Comparison of ENCODE assay signal across 19 cellular contexts in the genomic region with DNA sequence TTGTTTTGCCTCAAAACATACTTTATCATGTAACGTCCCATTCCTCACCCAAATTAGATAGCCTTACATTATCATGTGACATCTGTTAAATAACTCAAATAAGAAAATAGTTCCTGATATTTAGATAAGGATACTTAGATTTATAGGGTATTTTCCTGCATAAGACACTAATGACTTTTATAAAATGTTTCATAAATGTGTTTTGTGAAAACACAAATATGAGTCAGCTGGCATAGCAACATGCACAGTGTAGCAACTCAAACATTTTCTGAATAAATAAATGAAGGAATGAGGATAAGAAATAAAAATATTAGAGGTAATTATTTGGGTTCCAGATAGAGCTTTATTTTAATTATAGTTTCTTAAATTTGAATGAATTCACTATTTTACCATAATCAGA.
DNase-seq lines count a peak whose midpoint lies in the region; ATAC-seq, FAIRE-seq and TF ChIP-seq lines count a peak whose summit lies in the region.
"Had no signal": no experiment of that assay in that cellular context is flagged by ENCODE, and none has a peak within 500 bp of the region (broad histone marks: within the 10 kb centered on the region; RNA-seq: fewer than 3 reads in every experiment).

No MANE protein-coding gene starts in this region.

- H3K9me3 ChIP-seq in endothelial cell of umbilical vein (replicated peaks; ENCODE audit: control insufficient read depth, insufficient read depth, low read length): no peaks in the 10 kb centered on the region
- no peaks in the 10 kb centered on the region for H3K9me3 ChIP-seq in upper lobe of left lung
- H3K9me3 ChIP-seq: Caco-2 had no signal

- CTCF ChIA-PET in BJ (lab: Yijun Ruan, JAX): interaction anchor here (0.6 to 2.0 kb wide), 4 partner anchors 11 to 113 kb away, joined by 3 to 10 read pairs (median 4); no protein-coding TSS in a partner anchor
- CTCF ChIA-PET in endothelial cell of umbilical vein (lab: Charles Lee): interaction anchor here (1.0 to 2.0 kb wide), 9 partner anchors 8 to 565 kb away, joined by 3 to 12 read pairs (median 3); a partner anchor contains a TSS

- H3K4me1 Mint-ChIP-seq in HFFc6 (ENCODE audit: low read depth): peaks cover 13% of the 10 kb centered on the region
- H3K4me1 Mint-ChIP-seq: H9 had no signal

- H3K4me1 ChIP-seq in endothelial cell of umbilical vein (ENCODE audit: control insufficient read depth, extremely low read depth, insufficient read depth, low read length): no peaks in the 10 kb centered on the region
- no peaks in the 10 kb centered on the region for H3K4me1 ChIP-seq in upper lobe of left lung
- H3K4me1 ChIP-seq: Caco-2 had no signal

- H3K36me3 Mint-ChIP-seq in HFFc6 (ENCODE audit: low read depth): no peaks in the 10 kb centered on the region

- no peaks in the 10 kb centered on the region for H3K9me3 Mint-ChIP-seq in HFFc6
- H3K9me3 Mint-ChIP-seq: H9 had no signal

- no peak overlapping the region for H3K4me3 Mint-ChIP-seq in HFFc6
- H3K4me3 Mint-ChIP-seq: CD8-positive, alpha-beta memory T cell; H9 had no signal

- TF ChIP-seq EP300 in upper lobe of left lung (IDR thresholded peaks at IDR 0.05): no peak

- 81 to 86% methylated on average over 1 of the region's 1 CpG for WGBS in upper lobe of left lung, 2 donors

- H3K4me3 ChIP-seq in BJ (ENCODE audit: low read depth, low read length) (no peak overlapping the region), endothelial cell of umbilical vein (replicated peaks in 1 of 3; ENCODE audit: insufficient read depth in 1 of 3, low read depth in 1 of 3, low read length in 3 of 3) (no peak overlapping the region), upper lobe of left lung (no peak overlapping the region)
- H3K4me3 ChIP-seq: BLaER1 treated with 17β-estradiol and CSF1 and Interleukin-3, amounts not matched to agents 10 nM and 100 nM; K562 had no signal

- H3K4me2 ChIP-seq in endothelial cell of umbilical vein (ENCODE audit: insufficient read depth, low read length): no peak overlapping the region
- H3K4me2 ChIP-seq: BLaER1 treated with 17β-estradiol and CSF1 and Interleukin-3, amounts not matched to agents 10 nM and 100 nM had no signal

- no peak for FAIRE-seq in endothelial cell of umbilical vein (lab: Jason Lieb, UNC)
- FAIRE-seq: A204.1, D721Med, H1, HTR-8/SVneo, K562 had no signal

- dilution Hi-C loops in endothelial cell of umbilical vein (cut with MboI; ENCODE audit: extremely low pct_ligation_motif_present, low sequenced_read_pairs): no loop called here

- BruUV-seq in endothelial cell of umbilical vein (replicated peaks; lab: Mats Ljungman, UMichigan): no TSS peak

- peak; percentile 82 for ATAC-seq in omental fat pad (ENCODE audit: low FRiP score)
- ATAC-seq in upper lobe of left lung (ENCODE audit: low FRiP score in 2 of 2): no peak
- ATAC-seq in HG03457 (IDR thresholded peaks at IDR 0.05; ENCODE audit: unreplicated experiment): no peak
- ATAC-seq: K562 had no signal

- H3K27ac Mint-ChIP-seq in HFFc6: peak overlapping the region; percentile 63
- H3K27ac Mint-ChIP-seq: CD8-positive, alpha-beta memory T cell; H9 had no signal

- H3K36me3 ChIP-seq in BJ (ENCODE audit: control insufficient read depth, insufficient read depth, low read length): no peaks in the 10 kb centered on the region
- H3K36me3 ChIP-seq in endothelial cell of umbilical vein (ENCODE audit: control insufficient read depth in 2 of 2, extremely low read depth in 1 of 2, insufficient read depth in 2 of 2, low read length in 2 of 2): no peaks in the 10 kb centered on the region
- H3K36me3 ChIP-seq in upper lobe of left lung: no peaks in the 10 kb centered on the region
- H3K36me3 ChIP-seq: BLaER1 treated with 17β-estradiol and CSF1 and Interleukin-3, amounts not matched to agents 10 nM and 100 nM had no signal

- intact Hi-C loops in endothelial cell of umbilical vein (cut with micrococcal nuclease): no loop called here

- no peaks in the 10 kb centered on the region for H3K79me2 ChIP-seq in endothelial cell of umbilical vein (ENCODE audit: control insufficient read depth, insufficient read depth, low read length)

- POLR2A ChIA-PET in BJ (lab: Charles Lee) (no interaction called here), endothelial cell of umbilical vein (lab: Charles Lee) (no interaction called here)

- no peak overlapping the region for H3K9ac ChIP-seq in endothelial cell of umbilical vein (replicated peaks; ENCODE audit: extremely low read depth, insufficient read depth, low read length)
- H3K9ac ChIP-seq: BLaER1 treated with 17β-estradiol and CSF1 and Interleukin-3, amounts not matched to agents 10 nM and 100 nM had no signal

- no peaks in the 10 kb centered on the region for H3K9me1 ChIP-seq in endothelial cell of umbilical vein (replicated peaks; ENCODE audit: control insufficient read depth, extremely low read depth, insufficient read depth, low read length)

- no peak for TF ChIP-seq POLR2A in endothelial cell of umbilical vein (IDR thresholded peaks at IDR 0.05; ENCODE audit: low read depth, low read length)
- no peak for TF ChIP-seq POLR2A in upper lobe of left lung (IDR thresholded peaks at IDR 0.05)

- H2AFZ ChIP-seq in endothelial cell of umbilical vein (ENCODE audit: low read depth, low read length): no peak overlapping the region

- H3K27me3 ChIP-seq in BJ (ENCODE audit: control insufficient read depth, insufficient read depth, low read length): no peaks in the 10 kb centered on the region
- H3K27me3 ChIP-seq in endothelial cell of umbilical vein (ENCODE audit: control insufficient read depth in 2 of 2, insufficient read depth in 2 of 2, low read length in 2 of 2): no peaks in the 10 kb centered on the region
- H3K27me3 ChIP-seq in upper lobe of left lung: no peaks in the 10 kb centered on the region
- H3K27me3 ChIP-seq: BLaER1 treated with 17β-estradiol and CSF1 and Interleukin-3, amounts not matched to agents 10 nM and 100 nM had no signal

- no peaks in the 10 kb centered on the region for H4K20me1 ChIP-seq in endothelial cell of umbilical vein (replicated peaks; ENCODE audit: control insufficient read depth, extremely low read depth, insufficient read depth, low read length)
- H4K20me1 ChIP-seq: BLaER1 treated with 17β-estradiol and CSF1 and Interleukin-3, amounts not matched to agents 10 nM and 100 nM had no signal

- H3K27ac ChIP-seq in endothelial cell of umbilical vein (ENCODE audit: insufficient read depth, low read depth, low read length) (no peak overlapping the region), upper lobe of left lung (no peak overlapping the region)
- H3K27ac ChIP-seq: BLaER1 treated with 17β-estradiol and CSF1 and Interleukin-3, amounts not matched to agents 10 nM and 100 nM had no signal

- DNase-seq in BJ (ENCODE audit: low read depth) (peak; percentile 41), HFFc6 (peak; percentile 13), endothelial cell of umbilical vein (ENCODE audit: low read depth, low spot score) (peak; percentile 12), omental fat pad (ENCODE audit: low spot score) (no peak), upper lobe of left lung (no peak), ecto neural progenitor cell (ENCODE audit: low spot score) (no peak)
- no peak for DNase-seq in activated CD4-positive, alpha-beta T cell treated with anti-CD3 and anti-CD28 coated beads, Interleukin-2, amount 50 U/mL, for 48 hours
- DNase-seq: Caco-2; CD8-positive, alpha-beta memory T cell; GDM1; H9; IMR-90 had no signal

- no peaks in the 10 kb centered on the region for H3K27me3 Mint-ChIP-seq in HFFc6 (ENCODE audit: insufficient read depth)
- H3K27me3 Mint-ChIP-seq: CD8-positive, alpha-beta memory T cell had no signal

- TF ChIP-seq CTCF in BJ (IDR thresholded peaks at IDR 0.05; ENCODE audit: insufficient read depth, low read depth, low read length): no peak
- TF ChIP-seq CTCF in HFFc6 (IDR thresholded peaks at IDR 0.05): no peak
- TF ChIP-seq CTCF in endothelial cell of umbilical vein (IDR thresholded peaks at IDR 0.05; ENCODE audit: extremely low read depth in 1 of 2, insufficient read depth in 1 of 2, low read depth in 1 of 2, low read length in 2 of 2): no peak
- TF ChIP-seq CTCF in omental fat pad (IDR thresholded peaks at IDR 0.05): no peak
- no peak for TF ChIP-seq CTCF in upper lobe of left lung (IDR thresholded peaks at IDR 0.05)

TF ChIP-seq in endothelial cell of umbilical vein, 7 proteins besides CTCF, POLR2A, EP300 and RAD21:
- TF ChIP-seq, protein P1, sequence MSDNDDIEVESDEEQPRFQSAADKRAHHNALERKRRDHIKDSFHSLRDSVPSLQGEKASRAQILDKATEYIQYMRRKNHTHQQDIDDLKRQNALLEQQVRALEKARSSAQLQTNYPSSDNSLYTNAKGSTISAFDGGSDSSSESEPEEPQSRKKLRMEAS (IDR thresholded peaks at IDR 0.05; ENCODE audit: insufficient read depth, insufficient read length): no peak
- TF ChIP-seq FOS (IDR thresholded peaks at IDR 0.05; ENCODE audit: borderline replicate concordance, insufficient read depth, low read length): no peak
- no peak for TF ChIP-seq JUN (IDR thresholded peaks at IDR 0.05; ENCODE audit: borderline replicate concordance, insufficient read depth, insufficient read length, low read depth)
- TF ChIP-seq MYC (IDR thresholded peaks at IDR 0.05; ENCODE audit: low read depth, low read length): no peak
- no peak for TF ChIP-seq POLR2AphosphoS5 (IDR thresholded peaks at IDR 0.05; ENCODE audit: insufficient read depth, low read depth, low read length)
- TF ChIP-seq GATA2 (IDR thresholded peaks at IDR 0.05; ENCODE audit: insufficient read depth, insufficient read length, low read depth, low read length): no peak
- no peak for TF ChIP-seq EZH2 (IDR thresholded peaks at IDR 0.05; ENCODE audit: borderline replicate concordance, low read depth, low read length, severe bottlenecking)

Comparison
In these comparisons a context has a peak if more than half of its experiments do, and no peak if none do; other contexts are left out.
1. DNase-seq: peak in BJ (single experiment), HFFc6 (single experiment) and endothelial cell of umbilical vein (single experiment); none in omental fat pad (single experiment), upper lobe of left lung (0 of 2), ecto neural progenitor cell (single experiment) and activated CD4-positive, alpha-beta T cell treated with anti-CD3 and anti-CD28 coated beads, Interleukin-2, amount 50 U/mL, for 48 hours (0 of 2).